ENCODE assay signal across 20 cellular contexts in the genomic region with DNA sequence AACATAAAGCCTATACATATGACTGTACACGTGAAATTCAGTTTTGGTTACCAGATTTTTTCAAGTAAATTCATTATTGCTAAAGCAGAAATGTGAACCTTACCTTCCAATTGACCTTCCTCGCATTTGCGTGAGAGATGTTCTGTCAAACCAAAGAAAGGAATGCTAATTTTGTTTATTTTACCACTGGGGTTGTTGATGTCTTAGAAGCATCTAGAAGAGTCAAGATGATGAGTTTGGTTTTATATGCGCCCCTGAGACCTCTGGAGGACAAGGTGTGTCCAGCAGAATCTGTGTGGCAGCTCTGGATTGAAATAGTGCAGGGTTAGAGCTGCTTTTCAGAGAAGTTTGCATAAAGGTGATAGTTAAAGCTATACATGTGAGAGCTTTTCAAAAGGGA. TPM values are rescaled to one million over a fixed set of nuclear protein-coding genes. Genes with fewer than 3 reads are reported as not detected.
DNase-seq lines count a peak whose midpoint lies in the region; ATAC-seq, FAIRE-seq and TF ChIP-seq lines count a peak whose summit lies in the region.
"Had no signal": no experiment of that assay in that cellular context is flagged by ENCODE, and none has a peak within 500 bp of the region (broad histone marks: within the 10 kb centered on the region; RNA-seq: fewer than 3 reads in every experiment).

No MANE protein-coding gene starts in this region.

- H3K9me3 ChIP-seq in SK-N-SH (no peaks in the 10 kb centered on the region), SJSA1 (replicated peaks) (no peaks in the 10 kb centered on the region), endothelial cell of umbilical vein (replicated peaks; ENCODE audit: control insufficient read depth, insufficient read depth, low read length) (no peaks in the 10 kb centered on the region), skeletal muscle satellite cell (replicated peaks; ENCODE audit: low read length) (no peaks in the 10 kb centered on the region)
- H3K9me3 ChIP-seq in CD4-positive, alpha-beta T cell (ENCODE audit: control insufficient read depth, low read length), result no peaks in the 10 kb centered on the region
- H3K9me3 ChIP-seq: Caco-2, gastroesophageal sphincter, mucosa of descending colon, testis had no signal

- peak; percentile 25; the same call in 1 of the 3 replicates for ATAC-seq in SK-N-SH treated with all-trans-retinoic acid at 6 μM for 48 hours
- no peak for ATAC-seq in CD4-positive, alpha-beta T cell (ENCODE audit: poor library complexity)
- ATAC-seq: gastroesophageal sphincter had no signal

- H3K9ac ChIP-seq in SK-N-SH, result no peak overlapping the region
- no peak overlapping the region for H3K9ac ChIP-seq in endothelial cell of umbilical vein (replicated peaks; ENCODE audit: extremely low read depth, insufficient read depth, low read length)
- no peak overlapping the region for H3K9ac ChIP-seq in skeletal muscle satellite cell (ENCODE audit: low read depth, low read length)

- no peak for TF ChIP-seq EP300 in SK-N-SH (IDR thresholded peaks at IDR 0.05; ENCODE audit: borderline replicate concordance in 1 of 2, low read depth in 1 of 2, low read length in 1 of 2)

- BruUV-seq in endothelial cell of umbilical vein (replicated peaks; lab: Mats Ljungman, UMichigan), result no TSS peak

- no peak for TF ChIP-seq CTCF in SK-N-SH (IDR thresholded peaks at IDR 0.05)
- TF ChIP-seq CTCF in endothelial cell of umbilical vein (IDR thresholded peaks at IDR 0.05; ENCODE audit: extremely low read depth in 1 of 2, insufficient read depth in 1 of 2, low read depth in 1 of 2, low read length in 2 of 2), result no peak
- no peak for TF ChIP-seq CTCF in CD4-positive, alpha-beta T cell (IDR thresholded peaks at IDR 0.05)

- H3K36me3 ChIP-seq in SK-N-SH (replicated peaks in 1 of 2; ENCODE audit: control insufficient read depth in 1 of 2, insufficient read depth in 2 of 2, low read length in 1 of 2), result peaks cover 3 to 13% of the 10 kb centered on the region in 2 experiments
- H3K36me3 ChIP-seq in SJSA1, result peaks cover 3% of the 10 kb centered on the region; the same call in 1 of the 2 replicates
- peaks cover 0 to 6% of the 10 kb centered on the region in 2 experiments for H3K36me3 ChIP-seq in endothelial cell of umbilical vein (ENCODE audit: control insufficient read depth in 2 of 2, extremely low read depth in 1 of 2, insufficient read depth in 2 of 2, low read length in 2 of 2)
- H3K36me3 ChIP-seq in skeletal muscle satellite cell (ENCODE audit: insufficient read depth, low read length), result no peaks in the 10 kb centered on the region

- dilution Hi-C loops in endothelial cell of umbilical vein (cut with MboI; ENCODE audit: extremely low pct_ligation_motif_present, low sequenced_read_pairs), result no loop called here

- H3K36me3 Mint-ChIP-seq in CD4-positive, alpha-beta T cell (ENCODE audit: low read depth), result peaks cover 78% of the 10 kb centered on the region

- POLR2A ChIA-PET in SK-N-SH (lab: Yijun Ruan, JAX), result no interaction called here
- POLR2A ChIA-PET in endothelial cell of umbilical vein (lab: Charles Lee), result no interaction called here
- POLR2A ChIA-PET in CD4-positive, alpha-beta T cell (lab: Charles Lee), result no interaction called here

- H3K27me3 ChIP-seq in SK-N-SH (ENCODE audit: insufficient read depth), result no peaks in the 10 kb centered on the region
- no peaks in the 10 kb centered on the region for H3K27me3 ChIP-seq in SJSA1 (replicated peaks)
- no peaks in the 10 kb centered on the region for H3K27me3 ChIP-seq in endothelial cell of umbilical vein (ENCODE audit: control insufficient read depth in 2 of 2, insufficient read depth in 2 of 2, low read length in 2 of 2)
- no peaks in the 10 kb centered on the region for H3K27me3 ChIP-seq in skeletal muscle satellite cell (ENCODE audit: control insufficient read depth, insufficient read depth, low read length)
- H3K27me3 ChIP-seq in CD4-positive, alpha-beta T cell (ENCODE audit: control insufficient read depth, insufficient read depth, low read length), result no peaks in the 10 kb centered on the region
- H3K27me3 ChIP-seq: brain microvascular endothelial cell, dorsolateral prefrontal cortex, gastroesophageal sphincter, testis had no signal

- CTCF ChIA-PET in SK-N-SH (lab: Yijun Ruan, JAX) (interaction anchor here (0.9 to 2.1 kb wide), 4 partner anchors 8 to 43 kb away, joined by 3 to 5 read pairs (median 4); no protein-coding TSS in a partner anchor), endothelial cell of umbilical vein (lab: Charles Lee) (interaction anchor here (0.9 to 1.9 kb wide), 6 partner anchors 10 to 48 kb away, joined by 3 to 6 read pairs (median 4); a partner anchor contains a TSS)
- CTCF ChIA-PET in CD4-positive, alpha-beta T cell (lab: Charles Lee), result no interaction called here

- H3K4me3 ChIP-seq in SK-N-SH (ENCODE audit: low read depth in 2 of 2, low read length in 1 of 2) (no peak overlapping the region), SJSA1 (no peak overlapping the region), endothelial cell of umbilical vein (replicated peaks in 1 of 3; ENCODE audit: insufficient read depth in 1 of 3, low read depth in 1 of 3, low read length in 3 of 3) (no peak overlapping the region), skeletal muscle satellite cell (ENCODE audit: low read length) (no peak overlapping the region)
- H3K4me3 ChIP-seq: dorsolateral prefrontal cortex, gastroesophageal sphincter, mucosa of descending colon, testis had no signal

- no peak overlapping the region for H3K4me2 ChIP-seq in SK-N-SH
- H3K4me2 ChIP-seq in endothelial cell of umbilical vein (ENCODE audit: insufficient read depth, low read length), result peak overlapping the region; percentile 6
- peak overlapping the region; percentile 31 for H3K4me2 ChIP-seq in skeletal muscle satellite cell (ENCODE audit: low read length)

- intact Hi-C loops in endothelial cell of umbilical vein (cut with micrococcal nuclease), result loop anchor here (1.0 kb wide), 1 partner anchor 40 kb away; no protein-coding TSS in a partner anchor
- intact Hi-C loops in CD4-positive, alpha-beta T cell (cut with DNase I, micrococcal nuclease), result no loop called here

- 95% methylated on average over 4 of the region's 4 CpGs for WGBS in SK-N-SH (ENCODE audit: low lambda C conversion rate)

- no peaks in the 10 kb centered on the region for H3K4me1 Mint-ChIP-seq in CD4-positive, alpha-beta T cell (ENCODE audit: low read depth)

- no peak overlapping the region for H2AFZ ChIP-seq in SK-N-SH (ENCODE audit: low read depth)
- no peak overlapping the region for H2AFZ ChIP-seq in endothelial cell of umbilical vein (ENCODE audit: low read depth, low read length)

- H3K9me3 Mint-ChIP-seq in CD4-positive, alpha-beta T cell, result no peaks in the 10 kb centered on the region

- no peaks in the 10 kb centered on the region for H3K27me3 Mint-ChIP-seq in CD4-positive, alpha-beta T cell

- H3F3A ChIP-seq in SK-N-SH (replicated peaks; ENCODE audit: insufficient read depth), result peaks cover 6% of the 10 kb centered on the region

- no peaks in the 10 kb centered on the region for H3K79me2 ChIP-seq in SK-N-SH (ENCODE audit: insufficient read depth)
- H3K79me2 ChIP-seq in endothelial cell of umbilical vein (ENCODE audit: control insufficient read depth, insufficient read depth, low read length), result peaks cover 1% of the 10 kb centered on the region

- H3K4me1 ChIP-seq in SK-N-SH (ENCODE audit: control insufficient read depth in 1 of 2, insufficient read depth in 2 of 2, low read depth in 1 of 2, low read length in 1 of 2) (peaks cover 6 to 31% of the 10 kb centered on the region in 2 experiments; a peak in 3 of 4 replicates), SJSA1 (replicated peaks) (peaks cover 40% of the 10 kb centered on the region), endothelial cell of umbilical vein (ENCODE audit: control insufficient read depth, extremely low read depth, insufficient read depth, low read length) (peaks cover 16% of the 10 kb centered on the region), skeletal muscle satellite cell (ENCODE audit: control insufficient read depth, insufficient read depth, low read length) (peaks cover 9% of the 10 kb centered on the region)

- H4K20me1 ChIP-seq in SK-N-SH (ENCODE audit: insufficient read depth) (no peaks in the 10 kb centered on the region; the same call in 1 of the 2 replicates), endothelial cell of umbilical vein (replicated peaks; ENCODE audit: control insufficient read depth, extremely low read depth, insufficient read depth, low read length) (peaks cover 2% of the 10 kb centered on the region)

- no peaks in the 10 kb centered on the region for H3K9me2 ChIP-seq in SK-N-SH

- no peak overlapping the region for H3K4me3 Mint-ChIP-seq in CD4-positive, alpha-beta T cell

- TF ChIP-seq POLR2A in endothelial cell of umbilical vein (IDR thresholded peaks at IDR 0.05; ENCODE audit: low read depth, low read length), result no peak

- H3K9me1 ChIP-seq in endothelial cell of umbilical vein (replicated peaks; ENCODE audit: control insufficient read depth, extremely low read depth, insufficient read depth, low read length), result no peaks in the 10 kb centered on the region

- DNase-seq in SK-N-SH (no peak), SJSA1 (ENCODE audit: low read depth in 1 of 2, low spot score in 2 of 2) (peak in 1 of 2 experiments; percentile 68), endothelial cell of umbilical vein (ENCODE audit: low read depth, low spot score) (no peak), retina (no peak), activated gamma-delta T cell treated with Interleukin-2 at 50 U/mL for 16 hours (no peak)
- no peak for DNase-seq in CD4-positive, alpha-beta T cell
- DNase-seq: activated CD4-positive, alpha-beta T cell treated with anti-CD3 and anti-CD28 coated beads, Interleukin-2, amount 50 U/mL, for 4 hours; activated naive CD4-positive, alpha-beta T cell treated with Interleukin-2 at 50 U/mL for 16 hours; Caco-2; dorsolateral prefrontal cortex; stimulated activated CD4-positive, alpha-beta T cell treated with anti-CD3 and anti-CD28 coated beads, Interleukin-15, amount 100 ng/mL, for 24 hours; T-helper 1 cell had no signal

- TF ChIP-seq RAD21 in SK-N-SH (IDR thresholded peaks at IDR 0.05; ENCODE audit: low read length), result no peak

- H3K27ac ChIP-seq in SK-N-SH (ENCODE audit: low read depth in 2 of 2, low read length in 1 of 2) (no peak overlapping the region), SJSA1 (peak overlapping the region; percentile 66), endothelial cell of umbilical vein (ENCODE audit: insufficient read depth, low read depth, low read length) (no peak overlapping the region)
- H3K27ac ChIP-seq in CD4-positive, alpha-beta T cell (ENCODE audit: low read depth, low read length), result no peak overlapping the region
- H3K27ac ChIP-seq: 22Rv1, brain microvascular endothelial cell, dorsolateral prefrontal cortex, gastroesophageal sphincter, testis had no signal

- FAIRE-seq in endothelial cell of umbilical vein (lab: Jason Lieb, UNC), result no peak
- FAIRE-seq: H54 had no signal

- H3K27ac Mint-ChIP-seq in CD4-positive, alpha-beta T cell, result no peak overlapping the region

RNA-seq across cellular contexts. Expression of a gene that starts 48.4 kb away (rescaled TPM):
- 5.0 and 7.8 TPM in 2 replicates for polyA plus RNA-seq in SK-N-SH (2012; rRNA removed)
- 1.7 and 2.2 TPM in 2 replicates for polyA plus RNA-seq in SK-N-SH (2012; cell fraction: cytosol; rRNA removed)
- polyA plus RNA-seq in SK-N-SH (2012; cell fraction: nucleus; rRNA removed), result 40.6 and 45.3 TPM in 2 replicates
- total RNA-seq in SJSA1 (2014; rRNA removed; shearing (Covaris generic)), result 10.6 and 16.9 TPM in 2 replicates
- total RNA-seq in endothelial cell of umbilical vein, result 20.8 and 21.3 TPM in 2 replicates
- polyA plus RNA-seq in endothelial cell of umbilical vein, result 10.5 and 12.3 TPM in 2 replicates
- polyA plus RNA-seq in endothelial cell of umbilical vein (2011; cell fraction: cytosol; rRNA removed), result 5.6 and 6.5 TPM in 2 replicates
- polyA plus RNA-seq in endothelial cell of umbilical vein (2011; cell fraction: nucleus; rRNA removed), result 94.9 and 112 TPM in 2 replicates
- 11.8 and 16.3 TPM in 2 replicates for polyA plus RNA-seq in endothelial cell of umbilical vein (2012)
- 25.7 and 27.5 TPM in 2 replicates for polyA minus RNA-seq in endothelial cell of umbilical vein
- 8.2 TPM for polyA minus RNA-seq in endothelial cell of umbilical vein (2011; cell fraction: cytosol; rRNA and poly(A)+ RNA removed)
- polyA minus RNA-seq in endothelial cell of umbilical vein (2011; cell fraction: nucleus; rRNA and poly(A)+ RNA removed), result 25.0 and 42.1 TPM in 2 replicates
- 10.4 and 11.6 TPM in 2 replicates for total RNA-seq in skeletal muscle satellite cell (2012; rRNA removed)
- 10 to 100 TPM; 28.4 to 30.6 TPM for total RNA-seq in CD4-positive, alpha-beta T cell
